Comparison of ENCODE assay signal across 1 cellular context in genomic region chr7:23298141-23298851, GRCh38.
TF ChIP-seq lines count a peak whose summit lies in the region.

No MANE protein-coding gene starts in this region.

TF ChIP-seq in WTC11, 78 proteins besides CTCF, POLR2A, EP300 and RAD21 (continued from another document):
- TF ChIP-seq ATF1 (CRISPR knock-in tag; IDR thresholded peaks at IDR 0.05) (no peak), ZSCAN18 (CRISPR knock-in tag; IDR thresholded peaks at IDR 0.05) (no peak), ELF4 (CRISPR knock-in tag; IDR thresholded peaks at IDR 0.05; ENCODE audit: low read depth) (no peak), ARID4B (CRISPR knock-in tag; IDR thresholded peaks at IDR 0.05; ENCODE audit: borderline replicate concordance) (no peak), ATF6 (CRISPR knock-in tag; IDR thresholded peaks at IDR 0.05) (no peak), SP1 (CRISPR knock-in tag; conservative IDR thresholded peaks at IDR 0.05) (no peak), GABPB1 (CRISPR knock-in tag; IDR thresholded peaks at IDR 0.05) (no peak), OVOL2 (CRISPR knock-in tag; IDR thresholded peaks at IDR 0.05; ENCODE audit: borderline replicate concordance) (no peak)
